In genomic region chr7:137282043-137282442, GRCh38 we compare ENCODE assay signal across 32 cellular contexts.
"Had no signal": no experiment of that assay in that cellular context is flagged by ENCODE, and none has a peak within 500 bp of the region (broad histone marks: within the 10 kb centered on the region; RNA-seq: fewer than 3 reads in every experiment).

No MANE protein-coding gene starts in this region.

- H3K4me1 ChIP-seq: body of pancreas, esophagus muscularis mucosa, gastroesophageal sphincter, pancreas, prostate gland, testis, transverse colon had no signal

- ATAC-seq: activated CD4-positive, CD25-positive, alpha-beta regulatory T cell treated with anti-CD3 and anti-CD28 coated beads, Interleukin-2, amount 50 U/mL, for 24 hours; activated naive CD4-positive, alpha-beta T cell treated with anti-CD3 and anti-CD28 coated beads, Interleukin-2, amount 50 U/mL, for 72 hours; activated T-cell treated with anti-CD3 and anti-CD28 coated beads, Interleukin-2, amount 50 U/mL, for 4 hours; body of pancreas; gastroesophageal sphincter; left colon; pancreas; sciatic nerve; stimulated activated naive CD8-positive, alpha-beta T cell treated with anti-CD3 and anti-CD28 coated beads, Interleukin-15, Interleukin-2, amounts not matched to agents 100 U/mL and 50 U/mL, for 24 hours; T-helper 17 cell had no signal

- H3K4me1 Mint-ChIP-seq: activated CD4-positive, alpha-beta T cell treated with anti-CD3 and anti-CD28 coated beads, Interleukin-2, amount 10 ng/mL, durations not matched to agents 24 days and 14 days; naive B cell; nephron progenitor cell; T-helper 17 cell had no signal

- H3K36me3 Mint-ChIP-seq: activated CD4-positive, alpha-beta memory T cell treated with anti-CD3 and anti-CD28 coated beads for 36 hours; activated naive CD4-positive, alpha-beta T cell treated with anti-CD3 and anti-CD28 coated beads, Interleukin-2, amount 50 U/mL, for 72 hours; naive B cell had no signal

- H3K9me3 Mint-ChIP-seq: activated CD4-positive, alpha-beta T cell treated with anti-CD3 and anti-CD28 coated beads, Interleukin-2, amount 10 ng/mL, durations not matched to agents 24 days and 14 days; activated T-cell treated with anti-CD3 and anti-CD28 coated beads, Interleukin-2, amount 50 U/mL, for 4 hours; nephron progenitor cell had no signal

- H3K27me3 ChIP-seq: body of pancreas, esophagus muscularis mucosa, gastroesophageal sphincter, neutrophil, pancreas, testis, transverse colon had no signal

- H3K27me3 Mint-ChIP-seq: activated CD4-positive, alpha-beta memory T cell treated with anti-CD3 and anti-CD28 coated beads for 36 hours; activated CD4-positive, alpha-beta T cell treated with anti-CD3 and anti-CD28 coated beads, Interleukin-2, amount 10 ng/mL, durations not matched to agents 24 days and 14 days; naive B cell; T-helper 17 cell had no signal

- H3K4me3 Mint-ChIP-seq: activated CD4-positive, alpha-beta memory T cell treated with anti-CD3 and anti-CD28 coated beads for 36 hours; activated CD4-positive, alpha-beta T cell treated with anti-CD3 and anti-CD28 coated beads, Interleukin-2, amount 10 ng/mL, durations not matched to agents 24 days and 14 days; activated T-cell treated with anti-CD3 and anti-CD28 coated beads, Interleukin-2, amount 50 U/mL, for 4 hours; mesothelial cell of epicardium; naive B cell; nephron progenitor cell; T-helper 17 cell had no signal

- H3K27ac ChIP-seq: body of pancreas, esophagus muscularis mucosa, gastroesophageal sphincter, neutrophil, pancreas, prostate gland, skin epidermis, testis, transverse colon, WERI-Rb-1 had no signal

- H3K36me3 ChIP-seq: esophagus muscularis mucosa, gastroesophageal sphincter, neutrophil, pancreas, prostate gland, transverse colon, WERI-Rb-1 had no signal

- H3K4me3 ChIP-seq: body of pancreas, esophagus muscularis mucosa, gastroesophageal sphincter, pancreas, prostate gland, skin epidermis, testis, transverse colon had no signal

- DNase-seq: activated CD4-positive, alpha-beta memory T cell treated with anti-CD3 and anti-CD28 coated beads for 36 hours; activated CD4-positive, alpha-beta T cell treated with anti-CD3 and anti-CD28 coated beads, Interleukin-2, amount 10 ng/mL, durations not matched to agents 24 days and 14 days; activated CD8-positive, alpha-beta memory T cell treated with anti-CD3 and anti-CD28 coated beads, Interleukin-2, amount 50 U/mL, for 48 hours; activated T-cell treated with anti-CD3 and anti-CD28 coated beads, Interleukin-2, amount 50 U/mL, for 4 hours; aorta; body of pancreas; cortex of kidney; hippocampal formation; kidney; left colon; naive B cell; nephron progenitor cell; pancreas; retina; stimulated activated CD4-positive, alpha-beta T cell treated with anti-CD3 and anti-CD28 coated beads, Interleukin-12 subunit alpha, Interleukin-12 subunit beta, amount 100 ng/mL, for 4 hours; stimulated activated CD4-positive, alpha-beta T cell treated with anti-CD3 and anti-CD28 coated beads, Interleukin-4, amount 100 ng/mL, for 1 hour; stimulated activated naive CD8-positive, alpha-beta T cell treated with anti-CD3 and anti-CD28 coated beads, Interleukin-15, Interleukin-2, amounts not matched to agents 100 U/mL and 50 U/mL, for 24 hours; T-helper 17 cell; T1000; testis; transverse colon; WERI-Rb-1 had no signal

- H3K9me3 ChIP-seq: body of pancreas, esophagus muscularis mucosa, gastroesophageal sphincter, neutrophil, pancreas, prostate gland, testis, transverse colon had no signal

- H3K27ac Mint-ChIP-seq: activated CD4-positive, alpha-beta memory T cell treated with anti-CD3 and anti-CD28 coated beads for 36 hours; activated CD4-positive, alpha-beta T cell treated with anti-CD3 and anti-CD28 coated beads, Interleukin-2, amount 10 ng/mL, durations not matched to agents 24 days and 14 days; activated naive CD4-positive, alpha-beta T cell treated with anti-CD3 and anti-CD28 coated beads, Interleukin-2, amount 50 U/mL, for 72 hours; activated T-helper 2 cell treated with anti-CD3 and anti-CD28 coated beads, Interferon-gamma antibody, Interleukin-2, Interleukin-4, amounts not matched to agents 10 μg/mL and 5 μg/mL and 100 μg/mL, durations not matched to agents 14 hours and 24 hours and 36 hours; mesothelial cell of epicardium; naive B cell; nephron progenitor cell; T-helper 17 cell had no signal
